Comparison of ENCODE assay signal across 20 cellular contexts in the genomic region with DNA sequence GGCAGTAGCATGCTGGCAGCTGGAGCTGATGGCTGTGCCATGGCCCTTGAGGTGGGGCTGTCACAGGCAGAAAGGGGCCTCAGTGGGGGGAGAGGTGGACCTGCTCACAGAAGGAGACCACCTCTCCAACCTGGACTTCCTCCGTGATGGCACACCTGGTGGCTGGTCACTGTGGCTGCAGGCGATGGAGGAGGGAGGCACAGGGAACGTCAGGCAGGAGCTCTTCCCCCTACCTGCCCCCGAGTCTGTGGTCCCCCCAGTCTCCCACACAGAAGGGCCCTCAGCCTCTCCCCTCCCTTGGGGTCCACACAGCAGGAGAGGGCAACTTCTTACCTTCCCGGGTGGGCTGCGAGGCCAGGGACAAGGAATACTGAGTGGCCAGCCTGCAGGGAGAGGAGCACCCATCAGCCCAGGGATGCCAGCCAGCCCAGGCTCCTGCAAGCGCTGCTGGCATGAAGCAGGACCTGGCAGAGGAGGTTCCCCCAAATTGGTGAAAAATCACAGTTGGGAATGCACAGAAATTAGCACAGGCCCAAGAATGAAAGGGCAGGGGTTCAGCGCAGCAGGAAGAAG.
DNase-seq lines count a peak whose midpoint lies in the region; ATAC-seq and TF ChIP-seq lines count a peak whose summit lies in the region.
"Had no signal": no experiment of that assay in that cellular context is flagged by ENCODE, and none has a peak within 500 bp of the region (broad histone marks: within the 10 kb centered on the region; RNA-seq: fewer than 3 reads in every experiment).

No MANE protein-coding gene starts in this region.

- H3K9me3 Mint-ChIP-seq in CD14-positive monocyte, result peaks cover 0 to 2% (median 0%) of the 10 kb centered on the region in 7 donors
- no peaks in the 10 kb centered on the region for H3K9me3 Mint-ChIP-seq in HFFc6
- no peaks in the 10 kb centered on the region for H3K9me3 Mint-ChIP-seq in endodermal cell
- H3K9me3 Mint-ChIP-seq: CD4-positive, alpha-beta T cell had no signal

- intact Hi-C loops in CD14-positive monocyte (cut with micrococcal nuclease), result no loop called here

- H2BK15ac ChIP-seq in neuronal stem cell (ENCODE audit: low read length), result no peak overlapping the region

- H3K36me3 Mint-ChIP-seq in CD14-positive monocyte (no peaks in the 10 kb centered on the region), HFFc6 (ENCODE audit: low read depth) (no peaks in the 10 kb centered on the region; the same call in 1 of the 2 replicates), endodermal cell (ENCODE audit: low read depth) (no peaks in the 10 kb centered on the region)

- no peak overlapping the region for H3K18ac ChIP-seq in neuronal stem cell (ENCODE audit: low read length)

- no peaks in the 10 kb centered on the region for H3K27me3 ChIP-seq in endodermal cell (ENCODE audit: control insufficient read depth, insufficient read depth, low read length, poor library complexity, severe bottlenecking)
- H3K27me3 ChIP-seq in neuronal stem cell (ENCODE audit: control insufficient read depth in 3 of 3, insufficient read depth in 3 of 3, low read depth in 1 of 3, low read length in 3 of 3), result peaks cover 0 to 16% (median 0%) of the 10 kb centered on the region in 3 experiments
- H3K27me3 ChIP-seq in GM23248 (replicated peaks; ENCODE audit: insufficient read depth), result no peaks in the 10 kb centered on the region; the same call in 1 of the 2 replicates
- H3K27me3 ChIP-seq: BLaER1 had no signal

- H3K4me1 ChIP-seq in endodermal cell (ENCODE audit: control insufficient read depth, insufficient read depth, low read length), result no peaks in the 10 kb centered on the region
- no peaks in the 10 kb centered on the region for H3K4me1 ChIP-seq in neuronal stem cell (ENCODE audit: control insufficient read depth in 2 of 2, insufficient read depth in 1 of 2, low read depth in 1 of 2, low read length in 2 of 2)
- H3K4me1 ChIP-seq in GM23248 (ENCODE audit: insufficient read depth), result no peaks in the 10 kb centered on the region

- H3K4me3 Mint-ChIP-seq in CD14-positive monocyte (no peak overlapping the region), HFFc6 (no peak overlapping the region), endodermal cell (no peak overlapping the region)
- H3K4me3 Mint-ChIP-seq: CD4-positive, alpha-beta T cell had no signal

- H3K4me3 ChIP-seq in endodermal cell (ENCODE audit: low read length) (no peak overlapping the region), neuronal stem cell (ENCODE audit: low read length in 2 of 2) (no peak overlapping the region), GM23248 (no peak overlapping the region)
- H3K4me3 ChIP-seq: BLaER1 had no signal

- H2AK5ac ChIP-seq in neuronal stem cell (ENCODE audit: low read depth, low read length), result no peak overlapping the region

- ATAC-seq in GM18502 (IDR thresholded peaks at IDR 0.05; ENCODE audit: poor library complexity, unreplicated experiment), result no peak

- 79 to 83% methylated on average over 2 to 7 of the region's 8 CpGs for WGBS in endodermal cell (ENCODE audit: insufficient coverage in 1 of 2, insufficient read length in 1 of 2), 2 experiments
- no CpG with 5 or more reads among the region's 8 CpGs for WGBS in neuronal stem cell (ENCODE audit: extremely low coverage in 2 of 2, insufficient read length in 2 of 2, insufficient replicate concordance in 1 of 2), 2 donors
- WGBS in GM23248 (ENCODE audit: low coverage in 1 of 2, low lambda C conversion rate in 2 of 2, missing lambda C conversion rate in 2 of 2), 2 experiments, result 68 to 70% methylated on average over 6 to 8 of the region's 8 CpGs

- H3K9me3 ChIP-seq in endodermal cell (ENCODE audit: control insufficient read depth, low read length) (no peaks in the 10 kb centered on the region), neuronal stem cell (replicated peaks in 1 of 2; ENCODE audit: control insufficient read depth in 2 of 2, insufficient read depth in 1 of 2, low read depth in 1 of 2, low read length in 2 of 2) (no peaks in the 10 kb centered on the region), GM23248 (ENCODE audit: low read depth) (no peaks in the 10 kb centered on the region)
- H3K9me3 ChIP-seq: BLaER1 had no signal

- H2AFZ ChIP-seq in neuronal stem cell (ENCODE audit: low read length), result no peak overlapping the region
- no peak overlapping the region for H2AFZ ChIP-seq in GM23248

- H4K91ac ChIP-seq in neuronal stem cell (ENCODE audit: low read depth, low read length, poor library complexity), result no peak overlapping the region

- H3K27ac ChIP-seq in endodermal cell (ENCODE audit: low read depth, low read length) (no peak overlapping the region), neuronal stem cell (replicated peaks; ENCODE audit: low read length) (no peak overlapping the region), GM23248 (no peak overlapping the region)
- H3K27ac ChIP-seq: BLaER1 had no signal

- no peak overlapping the region for H3K9ac ChIP-seq in endodermal cell (ENCODE audit: extremely low read depth, low read length, poor library complexity, severe bottlenecking)
- H3K9ac ChIP-seq in neuronal stem cell (ENCODE audit: low read depth, low read length, poor library complexity), result no peak overlapping the region
- no peak overlapping the region for H3K9ac ChIP-seq in GM23248
- H3K9ac ChIP-seq: BLaER1 had no signal

- peak overlapping the region; percentile 24 for H2BK5ac ChIP-seq in neuronal stem cell (ENCODE audit: low read length)

- H3K36me3 ChIP-seq in endodermal cell (ENCODE audit: control insufficient read depth, insufficient read depth, low read length) (no peaks in the 10 kb centered on the region), neuronal stem cell (replicated peaks in 1 of 2; ENCODE audit: control insufficient read depth in 2 of 2, insufficient read depth in 2 of 2, low read length in 2 of 2) (no peaks in the 10 kb centered on the region), GM23248 (ENCODE audit: low read depth) (no peaks in the 10 kb centered on the region)
- H3K36me3 ChIP-seq: BLaER1 had no signal

- H3K27ac Mint-ChIP-seq in CD14-positive monocyte (peak overlapping the region in 1 of 7 donors; percentile 33), HFFc6 (no peak overlapping the region), endodermal cell (no peak overlapping the region)
- H3K27ac Mint-ChIP-seq: CD4-positive, alpha-beta T cell had no signal

- H4K8ac ChIP-seq in neuronal stem cell (ENCODE audit: low read depth, low read length), result no peak overlapping the region

- peaks cover 2% of the 10 kb centered on the region for H3K79me1 ChIP-seq in neuronal stem cell (ENCODE audit: low read depth, low read length)

- peak; percentile 31 for DNase-seq in CD14-positive monocyte (ENCODE audit: low spot score)
- no peak for DNase-seq in HFFc6
- peak; percentile 81 for DNase-seq in endodermal cell
- DNase-seq in neuronal stem cell (ENCODE audit: low spot score), result no peak
- DNase-seq in GM23248, result no peak
- no peak for DNase-seq in NCI-H146 treated with DMSO at 0.1 percent for 48 hours (lab: John Stamatoyannopoulos, UW; ENCODE audit: unreplicated experiment)
- DNase-seq in germinal center (ENCODE audit: low spot score), result no peak
- DNase-seq: CD4-positive, alpha-beta T cell; DMS53; KBM-7; MV-4-11; NCI-H1105; NCI-H1436 treated with DMSO at 0.1 percent for 48 hours; NCI-H2081; NCI-H2227 treated with DMSO at 0.1 percent for 48 hours; NCI-H526 treated with DMSO at 0.1 percent for 48 hours; RPMI8226; SHP77 had no signal

- no peaks in the 10 kb centered on the region for H3K9me2 ChIP-seq in GM23248 (ENCODE audit: insufficient read depth)

- H2BK120ac ChIP-seq in neuronal stem cell (ENCODE audit: low read depth, low read length), result no peak overlapping the region

- H3K27me3 Mint-ChIP-seq in CD14-positive monocyte (ENCODE audit: low read depth in 3 of 3) (peaks cover 1 to 7% (median 3%) of the 10 kb centered on the region in 3 donors), HFFc6 (ENCODE audit: insufficient read depth) (peaks cover 28% of the 10 kb centered on the region), endodermal cell (ENCODE audit: insufficient read depth) (no peaks in the 10 kb centered on the region)
- H3K27me3 Mint-ChIP-seq: CD4-positive, alpha-beta T cell had no signal

- H4K20me1 ChIP-seq in GM23248 (ENCODE audit: insufficient read depth), result no peaks in the 10 kb centered on the region
- H4K20me1 ChIP-seq: BLaER1 had no signal

- H3K23ac ChIP-seq in neuronal stem cell (ENCODE audit: low read depth, low read length, poor library complexity), result no peak overlapping the region

- H3K4me2 ChIP-seq in neuronal stem cell (ENCODE audit: insufficient read depth, low read length, poor library complexity, severe bottlenecking) (no peak overlapping the region), GM23248 (ENCODE audit: unreplicated experiment) (no peak overlapping the region)
- H3K4me2 ChIP-seq: BLaER1 had no signal

- H3K14ac ChIP-seq in neuronal stem cell (ENCODE audit: low read length), result no peak overlapping the region

- H3K4ac ChIP-seq in neuronal stem cell (ENCODE audit: low read length), result no peak overlapping the region

- no peak for TF ChIP-seq CTCF in CD14-positive monocyte (IDR thresholded peaks at IDR 0.05)
- peak; percentile 27; the same call in 1 of the 2 replicates for TF ChIP-seq CTCF in HFFc6 (IDR thresholded peaks at IDR 0.05)
- peak; percentile 53 for TF ChIP-seq CTCF in endodermal cell (conservative IDR thresholded peaks at IDR 0.05)

- no peaks in the 10 kb centered on the region for H3F3A ChIP-seq in GM23248 (ENCODE audit: insufficient read depth)

- no peak overlapping the region for H2BK12ac ChIP-seq in neuronal stem cell (ENCODE audit: low read length)

- no peaks in the 10 kb centered on the region for H3K4me1 Mint-ChIP-seq in CD14-positive monocyte
- peaks cover 4% of the 10 kb centered on the region; the same call in 1 of the 2 replicates for H3K4me1 Mint-ChIP-seq in HFFc6 (ENCODE audit: low read depth)
- H3K4me1 Mint-ChIP-seq in endodermal cell, result no peaks in the 10 kb centered on the region

- in situ Hi-C loops in GM23248 (cut with MboI), result no loop called here

- H3K79me2 ChIP-seq in GM23248 (ENCODE audit: insufficient read depth), result no peaks in the 10 kb centered on the region

Comparison
In these comparisons a context has a peak if more than half of its experiments do, and no peak if none do; other contexts are left out.
1. DNase-seq: peak in CD14-positive monocyte (single experiment) and endodermal cell (single experiment); none in HFFc6 (single experiment), neuronal stem cell (single experiment), GM23248 (single experiment), NCI-H146 treated with DMSO at 0.1 percent for 48 hours (single experiment) and germinal center (single experiment).